ENCODE assay signal across 20 cellular contexts in genomic region chr5:149229298-149229937, GRCh38. TPM values are rescaled to one million over a fixed set of nuclear protein-coding genes. Genes with fewer than 3 reads are reported as not detected.
A peak's percentile ranks its signal among the peaks of the same experiment; 100 is the strongest.
DNase-seq lines count a peak whose midpoint lies in the region; ATAC-seq and TF ChIP-seq lines count a peak whose summit lies in the region.
"Had no signal": no experiment of that assay in that cellular context is flagged by ENCODE, and none has a peak within 500 bp of the region (broad histone marks: within the 10 kb centered on the region; RNA-seq: fewer than 3 reads in every experiment).

No MANE protein-coding gene starts in this region.

- H3K4me3 Mint-ChIP-seq in progenitor cell of endocrine pancreas (ENCODE audit: low read depth), result no peak overlapping the region
- H3K4me3 Mint-ChIP-seq: activated T-cell treated with anti-CD3 and anti-CD28 coated beads, Interleukin-2, amount 50 U/mL, for 24 hours; stimulated activated naive CD8-positive, alpha-beta T cell treated with anti-CD3 and anti-CD28 coated beads, Interleukin-15, Interleukin-2, amounts not matched to agents 100 ng/mL and 50 ng/mL, for 24 hours had no signal

- peak in 1 of 2 donors; percentile 4 for TF ChIP-seq CTCF in right atrium auricular region (IDR thresholded peaks at IDR 0.05)
- TF ChIP-seq CTCF in progenitor cell of endocrine pancreas (IDR thresholded peaks at IDR 0.05; ENCODE audit: unreplicated experiment), result no peak

- DNase-seq in right atrium auricular region (ENCODE audit: low spot score), result no peak
- DNase-seq in left cardiac atrium, result no peak
- no peak for DNase-seq in adipocyte (ENCODE audit: low read depth)
- peak; percentile 14 for DNase-seq in mesenteric fat pad (ENCODE audit: low spot score)
- DNase-seq in progenitor cell of endocrine pancreas (ENCODE audit: low spot score, unreplicated experiment), result no peak
- DNase-seq in SKM-1 treated with dmso at 0.1 percent for 144 hours (lab: John Stamatoyannopoulos, UW; ENCODE audit: unreplicated experiment), result no peak
- DNase-seq in hepatic stellate cell (ENCODE audit: low spot score), result no peak
- DNase-seq: activated CD4-positive, CD25-positive, alpha-beta regulatory T cell treated with anti-CD3 and anti-CD28 coated beads, Interleukin-2, amount 50 U/mL, for 72 hours; activated CD8-positive, alpha-beta memory T cell treated with anti-CD3 and anti-CD28 coated beads for 24 hours; activated naive CD4-positive, alpha-beta T cell; activated T-cell treated with anti-CD3 and anti-CD28 coated beads, Interleukin-2, amount 50 U/mL, for 24 hours; left lung; NCI-H187; NCI-H526 treated with DMSO at 0.1 percent for 48 hours; stimulated activated CD4-positive, alpha-beta T cell treated with anti-CD3 and anti-CD28 coated beads, Interleukin-4, amount 100 ng/mL, for 4 hours had no signal

- no peaks in the 10 kb centered on the region for H3K9me3 Mint-ChIP-seq in progenitor cell of endocrine pancreas (ENCODE audit: low read depth)
- H3K9me3 Mint-ChIP-seq: activated T-cell treated with anti-CD3 and anti-CD28 coated beads, Interleukin-2, amount 50 U/mL, for 24 hours; stimulated activated naive CD8-positive, alpha-beta T cell treated with anti-CD3 and anti-CD28 coated beads, Interleukin-15, Interleukin-2, amounts not matched to agents 100 ng/mL and 50 ng/mL, for 24 hours had no signal

- intact Hi-C loops in left cardiac atrium (cut with DNase I), result loop anchor here (2.0 to 5.0 kb wide), 2 partner anchors 87 to 89 kb away; partner anchors contain the start of gene ABLIM3 (in 2 of the 2)

- H3K4me1 ChIP-seq in right atrium auricular region (peaks cover 0 to 28% of the 10 kb centered on the region in 2 donors), adipocyte (ENCODE audit: control insufficient read depth, insufficient read depth, low read length) (peaks cover 23% of the 10 kb centered on the region)

- H3K4me1 Mint-ChIP-seq in progenitor cell of endocrine pancreas (ENCODE audit: low read depth), result no peaks in the 10 kb centered on the region

- no peak for ATAC-seq in left cardiac atrium
- no peak for ATAC-seq in HG03521 (IDR thresholded peaks at IDR 0.05; ENCODE audit: unreplicated experiment)

- H3K9ac ChIP-seq in adipocyte (ENCODE audit: low read length), result peak overlapping the region; percentile 52

- H3K36me3 ChIP-seq in right atrium auricular region, result peaks cover 30% of the 10 kb centered on the region
- H3K36me3 ChIP-seq in adipocyte (ENCODE audit: control insufficient read depth, insufficient read depth, low read length, severe bottlenecking), result peaks cover 52% of the 10 kb centered on the region

- H3K27me3 ChIP-seq in right atrium auricular region (no peaks in the 10 kb centered on the region), adipocyte (replicated peaks; ENCODE audit: control insufficient read depth, insufficient read depth, low read length) (no peaks in the 10 kb centered on the region)
- H3K27me3 ChIP-seq: BLaER1 treated with 17β-estradiol and CSF1 and Interleukin-3, amounts not matched to agents 10 nM and 100 nM; left lung; tibial artery had no signal

- peak overlapping the region; percentile 65 for H3K27ac ChIP-seq in right atrium auricular region
- H3K27ac ChIP-seq: BLaER1 treated with 17β-estradiol and CSF1 and Interleukin-3, amounts not matched to agents 10 nM and 100 nM had no signal

- H3K36me3 Mint-ChIP-seq in progenitor cell of endocrine pancreas (ENCODE audit: insufficient read depth), result no peaks in the 10 kb centered on the region

- no peak overlapping the region for H3K27ac Mint-ChIP-seq in progenitor cell of endocrine pancreas
- H3K27ac Mint-ChIP-seq: activated T-cell treated with anti-CD3 and anti-CD28 coated beads, Interleukin-2, amount 50 U/mL, for 24 hours; stimulated activated naive CD8-positive, alpha-beta T cell treated with anti-CD3 and anti-CD28 coated beads, Interleukin-15, Interleukin-2, amounts not matched to agents 100 ng/mL and 50 ng/mL, for 24 hours had no signal

- H3K9me3 ChIP-seq in right atrium auricular region (no peaks in the 10 kb centered on the region), adipocyte (ENCODE audit: control insufficient read depth, low read length) (no peaks in the 10 kb centered on the region)
- H3K9me3 ChIP-seq: BLaER1 treated with 17β-estradiol and CSF1 and Interleukin-3, amounts not matched to agents 10 nM and 100 nM; left lung; mucosa of descending colon; tibial artery had no signal

- H3K4me3 ChIP-seq in right atrium auricular region (no peak overlapping the region), adipocyte (ENCODE audit: low read length) (no peak overlapping the region)
- H3K4me3 ChIP-seq: BLaER1 treated with 17β-estradiol and CSF1 and Interleukin-3, amounts not matched to agents 10 nM and 100 nM; left lung; mucosa of descending colon; tibial artery had no signal

- H3K27me3 Mint-ChIP-seq in progenitor cell of endocrine pancreas, result peaks cover 19% of the 10 kb centered on the region
- H3K27me3 Mint-ChIP-seq: activated T-cell treated with anti-CD3 and anti-CD28 coated beads, Interleukin-2, amount 50 U/mL, for 24 hours; stimulated activated naive CD8-positive, alpha-beta T cell treated with anti-CD3 and anti-CD28 coated beads, Interleukin-15, Interleukin-2, amounts not matched to agents 100 ng/mL and 50 ng/mL, for 24 hours had no signal

RNA-seq across cellular contexts. Expression of gene AFAP1L1, which starts 42.2 kb away (rescaled TPM):
- 10 to 100 TPM; 45.6 to 48.9 TPM for total RNA-seq in right atrium auricular region
- 10 to 100 TPM; 32.8 to 38.6 TPM for total RNA-seq in left cardiac atrium
- 49.3 TPM for total RNA-seq in mesenteric fat pad
- total RNA-seq in progenitor cell of endocrine pancreas, result 0.69 and 0.78 TPM in 2 replicates

Comparison
In these comparisons a context has a peak if more than half of its experiments do, and no peak if none do; other contexts are left out.
1. RNA of gene AFAP1L1, which starts 42.2 kb away (total RNA-seq): 49.3 TPM in mesenteric fat pad (single experiment), 45.6 to 48.9 TPM in right atrium auricular region and 32.8 to 38.6 TPM in left cardiac atrium; 0.69 to 0.78 TPM in progenitor cell of endocrine pancreas; every median in the first group is over 10 times any median in the second.